ENCODE assay signal across 1 cellular context in the genomic region with DNA sequence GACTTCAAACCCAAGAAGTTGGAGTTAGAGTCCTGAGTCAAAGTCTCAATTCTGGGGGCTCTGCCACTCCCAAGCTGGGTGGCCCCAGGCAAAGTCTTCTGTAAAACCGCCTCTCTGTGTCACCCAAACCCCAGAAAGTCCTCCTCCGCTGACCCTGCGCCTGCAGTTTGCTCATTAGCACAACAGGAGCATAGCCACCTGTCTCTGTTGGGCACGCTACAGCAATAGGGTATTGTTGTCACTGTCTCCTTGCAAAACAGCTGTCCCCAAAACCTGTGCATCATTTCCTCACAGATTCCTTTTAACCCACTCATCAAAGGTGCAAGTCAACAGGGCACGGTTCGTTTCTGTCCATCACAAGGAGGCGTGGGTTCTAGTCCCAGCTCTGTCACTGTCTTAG.
TF ChIP-seq lines count a peak whose summit lies in the region.

No MANE protein-coding gene starts in this region.

TF ChIP-seq in IMR-90, 13 proteins besides CTCF, POLR2A, EP300 and RAD21:
- TF ChIP-seq NFE2L2 (IDR thresholded peaks at IDR 0.05; ENCODE audit: low read depth, low read length) (no peak), MAZ (IDR thresholded peaks at IDR 0.05; ENCODE audit: borderline replicate concordance, low read depth, low read length) (no peak), RFX5 (IDR thresholded peaks at IDR 0.05; ENCODE audit: low read depth, low read length) (no peak), RCOR1 (IDR thresholded peaks at IDR 0.05; ENCODE audit: insufficient replicate concordance, low read length) (no peak), CHD1 (IDR thresholded peaks at IDR 0.05; ENCODE audit: low read depth, low read length) (no peak), FOS (IDR thresholded peaks at IDR 0.05; ENCODE audit: low read depth, low read length) (no peak), BHLHE40 (IDR thresholded peaks at IDR 0.05; ENCODE audit: low read depth, low read length) (no peak), CEBPB (IDR thresholded peaks at IDR 0.05; ENCODE audit: low read depth, low read length) (no peak), MXI1 (IDR thresholded peaks at IDR 0.05; ENCODE audit: borderline replicate concordance, low read depth, low read length) (no peak), SMC3 (IDR thresholded peaks at IDR 0.05; ENCODE audit: low read depth, low read length) (no peak), MAFK (IDR thresholded peaks at IDR 0.05; ENCODE audit: low read depth, low read length) (no peak)
- TF ChIP-seq, protein P1, sequence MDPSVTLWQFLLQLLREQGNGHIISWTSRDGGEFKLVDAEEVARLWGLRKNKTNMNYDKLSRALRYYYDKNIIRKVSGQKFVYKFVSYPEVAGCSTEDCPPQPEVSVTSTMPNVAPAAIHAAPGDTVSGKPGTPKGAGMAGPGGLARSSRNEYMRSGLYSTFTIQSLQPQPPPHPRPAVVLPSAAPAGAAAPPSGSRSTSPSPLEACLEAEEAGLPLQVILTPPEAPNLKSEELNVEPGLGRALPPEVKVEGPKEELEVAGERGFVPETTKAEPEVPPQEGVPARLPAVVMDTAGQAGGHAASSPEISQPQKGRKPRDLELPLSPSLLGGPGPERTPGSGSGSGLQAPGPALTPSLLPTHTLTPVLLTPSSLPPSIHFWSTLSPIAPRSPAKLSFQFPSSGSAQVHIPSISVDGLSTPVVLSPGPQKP (IDR thresholded peaks at IDR 0.05; ENCODE audit: borderline replicate concordance, low read depth, low read length): no peak
- TF ChIP-seq, protein P2, sequence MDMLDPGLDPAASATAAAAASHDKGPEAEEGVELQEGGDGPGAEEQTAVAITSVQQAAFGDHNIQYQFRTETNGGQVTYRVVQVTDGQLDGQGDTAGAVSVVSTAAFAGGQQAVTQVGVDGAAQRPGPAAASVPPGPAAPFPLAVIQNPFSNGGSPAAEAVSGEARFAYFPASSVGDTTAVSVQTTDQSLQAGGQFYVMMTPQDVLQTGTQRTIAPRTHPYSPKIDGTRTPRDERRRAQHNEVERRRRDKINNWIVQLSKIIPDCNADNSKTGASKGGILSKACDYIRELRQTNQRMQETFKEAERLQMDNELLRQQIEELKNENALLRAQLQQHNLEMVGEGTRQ (IDR thresholded peaks at IDR 0.05; ENCODE audit: low read depth, low read length): no peak
